ENCODE assay signal across 1 cellular context in genomic region chr11:112652786-112653390, GRCh38.
A peak's percentile ranks its signal among the peaks of the same experiment; 100 is the strongest.
TF ChIP-seq lines count a peak whose summit lies in the region.

No MANE protein-coding gene starts in this region.

TF ChIP-seq in HEK293, 187 proteins besides CTCF, POLR2A, EP300 and RAD21 (continued from another document):
- TF ChIP-seq ZNF580 (tag by site-specific recombination; IDR thresholded peaks at IDR 0.05) (no peak), ZBTB26 (tag by site-specific recombination; optimal IDR thresholded peaks at IDR 0.05) (no peak), REST (tag by site-specific recombination; IDR thresholded peaks at IDR 0.05) (no peak), GLI4 (tag by site-specific recombination; IDR thresholded peaks at IDR 0.05) (no peak), ZNF292 (tag by site-specific recombination; IDR thresholded peaks at IDR 0.05; ENCODE audit: borderline replicate concordance, low read depth) (no peak), ZNF398 (tag by site-specific recombination; IDR thresholded peaks at IDR 0.05) (no peak), PRDM1 (tag by site-specific recombination; IDR thresholded peaks at IDR 0.05) (no peak), ZBTB49 (tag by site-specific recombination; IDR thresholded peaks at IDR 0.05; ENCODE audit: low read depth) (no peak), ZXDB (tag by site-specific recombination; IDR thresholded peaks at IDR 0.05) (no peak), ZNF747 (tag by site-specific recombination; IDR thresholded peaks at IDR 0.05) (no peak), ZNF549 (tag by site-specific recombination; IDR thresholded peaks at IDR 0.05) (no peak), PRDM6 (tag by site-specific recombination; IDR thresholded peaks at IDR 0.05) (peak; percentile 35; the same call in 1 of the 2 replicates), ZNF26 (tag by site-specific recombination; IDR thresholded peaks at IDR 0.05) (no peak), KLF1 (tag by site-specific recombination; IDR thresholded peaks at IDR 0.05) (no peak), ZNF677 (tag by site-specific recombination; IDR thresholded peaks at IDR 0.05) (no peak), WT1 (tag by site-specific recombination; IDR thresholded peaks at IDR 0.05) (no peak), TSHZ1 (tag by site-specific recombination; IDR thresholded peaks at IDR 0.05; ENCODE audit: borderline replicate concordance) (0 out of 2 replicates have a peak, but pooled peaks have one; percentile 36), FEZF1 (tag by site-specific recombination; IDR thresholded peaks at IDR 0.05) (peak; percentile 32; the same call in 1 of the 2 replicates), ZFHX2 (tag by site-specific recombination; conservative IDR thresholded peaks at IDR 0.05) (no peak), ZBTB6 (tag by site-specific recombination; IDR thresholded peaks at IDR 0.05) (peak; percentile 67; the same call in 1 of the 2 replicates), SP7 (tag by site-specific recombination; IDR thresholded peaks at IDR 0.05) (peak; percentile 79), ZNF629 (tag by site-specific recombination; IDR thresholded peaks at IDR 0.05) (peak; percentile 45), KLF8 (tag by site-specific recombination; IDR thresholded peaks at IDR 0.05) (no peak), INSM2 (tag by site-specific recombination; IDR thresholded peaks at IDR 0.05) (no peak), ZNF843 (tag by site-specific recombination; IDR thresholded peaks at IDR 0.05) (no peak), RBAK (tag by site-specific recombination; IDR thresholded peaks at IDR 0.05) (no peak), ZNF184 (tag by site-specific recombination; IDR thresholded peaks at IDR 0.05) (no peak), HOXA7 (CRISPR knock-in tag; IDR thresholded peaks at IDR 0.05; ENCODE audit: borderline replicate concordance) (no peak)
